Comparison of ENCODE assay signal across 7 cellular contexts in genomic region chr9:136573314-136573625, GRCh38. TPM values are rescaled to one million over a fixed set of nuclear protein-coding genes. Genes with fewer than 3 reads are reported as not detected.
DNase-seq lines count a peak whose midpoint lies in the region; ATAC-seq and TF ChIP-seq lines count a peak whose summit lies in the region.
"Not testable (repeated sequence)": the region's sequence is repeated elsewhere in the genome, so short reads cannot be mapped to it uniquely, and the experiment has no call there.

No MANE protein-coding gene starts in this region.

- H3K4me1 ChIP-seq in GM23338 (ENCODE audit: insufficient read depth) (peaks cover 27% of the 10 kb centered on the region), NT2/D1 (ENCODE audit: insufficient read depth, insufficient read length) (peaks cover 51% of the 10 kb centered on the region), heart right ventricle (peaks cover 25 to 71% (median 59%) of the 10 kb centered on the region in 9 donors)

- H3K36me3 ChIP-seq in GM23338 (ENCODE audit: insufficient read depth); NT2/D1 (ENCODE audit: insufficient read depth, insufficient read length, low read length); heart right ventricle: not testable (repeated sequence)

- peak overlapping the region; percentile 93 for H3K27ac ChIP-seq in GM23338 (ENCODE audit: low read depth)
- peak overlapping the region in 9 of 10 donors; percentile 44 to 91 (median 80) for H3K27ac ChIP-seq in heart right ventricle

- H3K9ac ChIP-seq in NT2/D1 (ENCODE audit: insufficient read length, low read depth), result peak overlapping the region; percentile 82

- H3K9me3 ChIP-seq in NT2/D1 (ENCODE audit: insufficient read depth, low read length); heart right ventricle: not testable (repeated sequence)

- TF ChIP-seq CTCF in GM23338 (conservative IDR thresholded peaks at IDR 0.05; ENCODE audit: low read depth in 2 of 2); heart right ventricle (IDR thresholded peaks at IDR 0.05); osteocyte (IDR thresholded peaks at IDR 0.05): not testable (repeated sequence)

- not testable (repeated sequence) for H3K4me3 ChIP-seq in GM23338; NT2/D1 (ENCODE audit: insufficient read length, low read depth); heart right ventricle

- H3K36me3 Mint-ChIP-seq in GM23338 (ENCODE audit: low read depth); effector memory CD8-positive, alpha-beta T cell (ENCODE audit: insufficient read depth); immature natural killer cell; natural killer cell treated with Interleukin-12 subunit alpha and Interleukin-12 subunit beta and Interleukin-15 and Interleukin-18, amount 100 ng/mL, for 72 hours; osteocyte (ENCODE audit: unreplicated experiment): not testable (repeated sequence)

- peak overlapping the region; percentile 71 for H3K4me2 ChIP-seq in GM23338

- H3K4me1 Mint-ChIP-seq in GM23338, result peaks cover 45% of the 10 kb centered on the region
- peaks cover 11 to 15% of the 10 kb centered on the region in 2 donors for H3K4me1 Mint-ChIP-seq in effector memory CD8-positive, alpha-beta T cell (ENCODE audit: low read depth in 2 of 2)
- H3K4me1 Mint-ChIP-seq in immature natural killer cell, result peaks cover 57 to 63% of the 10 kb centered on the region in 2 donors
- H3K4me1 Mint-ChIP-seq in natural killer cell treated with Interleukin-12 subunit alpha and Interleukin-12 subunit beta and Interleukin-15 and Interleukin-18, amount 100 ng/mL, for 72 hours (ENCODE audit: low read depth in 2 of 2), result peaks cover 40 to 42% of the 10 kb centered on the region in 2 donors
- peaks cover 58% of the 10 kb centered on the region for H3K4me1 Mint-ChIP-seq in osteocyte (ENCODE audit: unreplicated experiment)

- H3K4me3 Mint-ChIP-seq in GM23338 (peak overlapping the region; percentile 50; the same call in 1 of the 3 replicates), immature natural killer cell (peak overlapping the region; percentile 68 to 79 (median 78))
- peak overlapping the region in 1 of 2 donors; percentile 54 for H3K4me3 Mint-ChIP-seq in effector memory CD8-positive, alpha-beta T cell
- H3K4me3 Mint-ChIP-seq in natural killer cell treated with Interleukin-12 subunit alpha and Interleukin-12 subunit beta and Interleukin-15 and Interleukin-18, amount 100 ng/mL, for 72 hours, result peak overlapping the region; percentile 67
- H3K4me3 Mint-ChIP-seq in osteocyte (ENCODE audit: unreplicated experiment), result not testable (repeated sequence)

- peak overlapping the region; percentile 88; the same call in 1 of the 2 replicates for H3K27ac Mint-ChIP-seq in GM23338
- peak overlapping the region; percentile 45 to 82 for H3K27ac Mint-ChIP-seq in effector memory CD8-positive, alpha-beta T cell
- peak overlapping the region; percentile 94 to 98 (median 98) for H3K27ac Mint-ChIP-seq in immature natural killer cell
- H3K27ac Mint-ChIP-seq in natural killer cell treated with Interleukin-12 subunit alpha and Interleukin-12 subunit beta and Interleukin-15 and Interleukin-18, amount 100 ng/mL, for 72 hours, result peak overlapping the region in 1 of 2 donors; percentile 31
- peak overlapping the region; percentile 67 for H3K27ac Mint-ChIP-seq in osteocyte (ENCODE audit: unreplicated experiment)

- not testable (repeated sequence) for H3K27me3 ChIP-seq in GM23338 (ENCODE audit: insufficient read depth); NT2/D1 (ENCODE audit: insufficient read depth, insufficient read length); heart right ventricle

- H3K27me3 Mint-ChIP-seq in GM23338 (ENCODE audit: insufficient read depth, low read depth, poor library complexity) (peaks cover 16% of the 10 kb centered on the region), immature natural killer cell (ENCODE audit: low read depth in 3 of 3) (peaks cover 0 to 13% (median 3%) of the 10 kb centered on the region in 3 donors)
- not testable (repeated sequence) for H3K27me3 Mint-ChIP-seq in effector memory CD8-positive, alpha-beta T cell; natural killer cell treated with Interleukin-12 subunit alpha and Interleukin-12 subunit beta and Interleukin-15 and Interleukin-18, amount 100 ng/mL, for 72 hours; osteocyte (ENCODE audit: unreplicated experiment)

- intact Hi-C loops in heart right ventricle (cut with DNase I), result not testable (repeated sequence)

- H4K20me1 ChIP-seq in GM23338 (replicated peaks; ENCODE audit: insufficient read depth), result not testable (repeated sequence)

- H3K79me2 ChIP-seq in GM23338 (replicated peaks; ENCODE audit: insufficient read depth), result not testable (repeated sequence)

- H2AFZ ChIP-seq in GM23338, result not testable (repeated sequence)

- not testable (repeated sequence) for H3K9me2 ChIP-seq in GM23338 (ENCODE audit: insufficient read depth)

- H3K9me3 Mint-ChIP-seq in GM23338; effector memory CD8-positive, alpha-beta T cell; immature natural killer cell; natural killer cell treated with Interleukin-12 subunit alpha and Interleukin-12 subunit beta and Interleukin-15 and Interleukin-18, amount 100 ng/mL, for 72 hours; osteocyte (ENCODE audit: unreplicated experiment): not testable (repeated sequence)

- WGBS in heart right ventricle, 2 donors, result 44 to 62% methylated on average over 14 of the region's 14 CpGs

- ATAC-seq in GM23338; effector memory CD8-positive, alpha-beta T cell (replicated peaks); heart right ventricle; natural killer cell treated with Interleukin-12 subunit alpha and Interleukin-12 subunit beta and Interleukin-15 and Interleukin-18, amount 100 ng/mL, for 72 hours: not testable (repeated sequence)

- not testable (repeated sequence) for DNase-seq in GM23338 (ENCODE audit: low spot score); NT2/D1 (ENCODE audit: low read depth, low spot score); effector memory CD8-positive, alpha-beta T cell; natural killer cell treated with Interleukin-12 subunit alpha and Interleukin-12 subunit beta and Interleukin-15 and Interleukin-18, amount 100 ng/mL, for 72 hours (ENCODE audit: low spot score); osteocyte (ENCODE audit: extremely low spot score, unreplicated experiment)
- DNase-seq in heart right ventricle, result peak in 1 of 2 donors; percentile 22
- peak in 2 of 3 donors; percentile 20 to 23 for DNase-seq in immature natural killer cell

- peaks cover 27% of the 10 kb centered on the region; the same call in 1 of the 2 replicates for H3F3A ChIP-seq in GM23338 (replicated peaks; ENCODE audit: low read depth)

RNA-seq across cellular contexts. Expression of gene NOTCH1, which starts 27.4 kb away (rescaled TPM):
- total RNA-seq in GM23338 (2014; rRNA removed; shearing (Covaris generic)), result 78.7 and 97.2 TPM in 2 replicates
- polyA plus RNA-seq in GM23338 (2016; fragmentation: Nextera tagmentation; extraction: Ambion mirVana) (9.9 and 10.3 TPM in 2 replicates), heart right ventricle (10 to 100 TPM in 1 of 2 donors, 1 to 10 TPM in 1; 7.3 to 14.5 TPM), immature natural killer cell (10 to 100 TPM in 1 of 3 donors, 1 to 10 TPM in 1, under 1 TPM in 1; 0.98 to 22.8 (median 4.3) TPM)
- total RNA-seq in heart right ventricle (10 to 100 TPM; 12.0 to 27.0 (median 21.8) TPM), osteocyte (44.9 and 53.6 TPM in 2 replicates)
- total RNA-seq in natural killer cell treated with Interleukin-12 subunit alpha and Interleukin-12 subunit beta and Interleukin-15 and Interleukin-18, amount 100 ng/mL, for 72 hours, result 10 to 100 TPM; 57.3 to 85.0 TPM
